ENCODE assay signal across 6 cellular contexts in the genomic region with DNA sequence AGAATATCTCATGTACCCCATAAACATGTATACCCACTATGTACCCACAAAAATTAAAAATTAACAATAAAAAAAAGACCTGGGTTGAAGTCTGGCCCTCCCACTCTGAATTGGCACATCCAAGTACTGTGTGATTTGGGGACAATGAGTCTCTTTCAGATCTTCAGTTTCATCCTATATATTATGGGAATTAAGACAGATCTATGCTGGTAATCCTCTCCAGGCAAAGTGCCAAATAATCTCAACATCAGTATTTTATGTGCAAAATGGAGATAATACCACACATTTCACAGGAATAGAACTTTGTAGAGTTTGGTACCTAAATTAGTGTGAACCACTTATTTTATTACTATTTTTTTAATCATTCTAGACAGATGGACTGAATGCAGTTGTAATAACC.
"Had no signal": no experiment of that assay in that cellular context is flagged by ENCODE, and none has a peak within 500 bp of the region (broad histone marks: within the 10 kb centered on the region; RNA-seq: fewer than 3 reads in every experiment).

No MANE protein-coding gene starts in this region.

- H3K4me3 ChIP-seq: GM23338, K562 had no signal

- ATAC-seq: GM23338, K562 had no signal

- DNase-seq: H9, HCEC 1CT, IMR-90, KG1 had no signal
